ENCODE assay signal across 1 cellular context in the genomic region with DNA sequence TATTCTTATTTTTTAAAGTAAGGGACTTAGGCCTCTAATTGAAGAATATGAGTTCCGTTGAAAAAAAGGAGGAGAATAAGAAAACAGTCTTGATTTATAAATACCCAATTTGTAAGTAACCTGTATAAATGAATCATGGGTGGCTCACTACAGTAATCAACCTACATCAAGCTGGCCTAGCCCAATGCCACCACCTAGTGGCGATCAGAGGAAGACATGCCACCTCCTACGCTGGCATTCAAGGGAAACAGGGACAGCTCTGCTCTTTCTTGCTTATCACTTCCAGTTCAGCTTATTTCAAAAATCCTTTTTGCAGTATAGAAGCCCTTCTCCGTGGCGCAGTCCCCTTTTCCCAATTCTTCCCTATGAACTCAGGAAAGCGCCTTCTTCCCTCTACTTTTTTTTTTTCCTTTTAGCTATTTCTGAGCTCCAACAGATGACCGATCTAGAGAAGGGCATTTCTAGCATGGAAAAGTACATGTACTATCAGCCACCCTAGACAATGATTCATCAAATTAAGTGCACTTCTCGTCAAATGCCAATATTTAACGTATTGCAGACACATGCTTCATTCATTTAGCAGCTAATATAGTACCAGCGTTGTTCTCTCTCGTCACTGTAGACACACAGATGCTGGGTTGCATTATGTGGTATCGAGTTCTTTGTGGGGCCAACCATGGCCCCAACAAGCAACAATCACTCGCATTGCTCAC.
TF ChIP-seq lines count a peak whose summit lies in the region.

No MANE protein-coding gene starts in this region.

TF ChIP-seq in GM23338, 12 proteins besides CTCF, POLR2A, EP300 and RAD21 (continued from another document):
- TF ChIP-seq, protein P1, sequence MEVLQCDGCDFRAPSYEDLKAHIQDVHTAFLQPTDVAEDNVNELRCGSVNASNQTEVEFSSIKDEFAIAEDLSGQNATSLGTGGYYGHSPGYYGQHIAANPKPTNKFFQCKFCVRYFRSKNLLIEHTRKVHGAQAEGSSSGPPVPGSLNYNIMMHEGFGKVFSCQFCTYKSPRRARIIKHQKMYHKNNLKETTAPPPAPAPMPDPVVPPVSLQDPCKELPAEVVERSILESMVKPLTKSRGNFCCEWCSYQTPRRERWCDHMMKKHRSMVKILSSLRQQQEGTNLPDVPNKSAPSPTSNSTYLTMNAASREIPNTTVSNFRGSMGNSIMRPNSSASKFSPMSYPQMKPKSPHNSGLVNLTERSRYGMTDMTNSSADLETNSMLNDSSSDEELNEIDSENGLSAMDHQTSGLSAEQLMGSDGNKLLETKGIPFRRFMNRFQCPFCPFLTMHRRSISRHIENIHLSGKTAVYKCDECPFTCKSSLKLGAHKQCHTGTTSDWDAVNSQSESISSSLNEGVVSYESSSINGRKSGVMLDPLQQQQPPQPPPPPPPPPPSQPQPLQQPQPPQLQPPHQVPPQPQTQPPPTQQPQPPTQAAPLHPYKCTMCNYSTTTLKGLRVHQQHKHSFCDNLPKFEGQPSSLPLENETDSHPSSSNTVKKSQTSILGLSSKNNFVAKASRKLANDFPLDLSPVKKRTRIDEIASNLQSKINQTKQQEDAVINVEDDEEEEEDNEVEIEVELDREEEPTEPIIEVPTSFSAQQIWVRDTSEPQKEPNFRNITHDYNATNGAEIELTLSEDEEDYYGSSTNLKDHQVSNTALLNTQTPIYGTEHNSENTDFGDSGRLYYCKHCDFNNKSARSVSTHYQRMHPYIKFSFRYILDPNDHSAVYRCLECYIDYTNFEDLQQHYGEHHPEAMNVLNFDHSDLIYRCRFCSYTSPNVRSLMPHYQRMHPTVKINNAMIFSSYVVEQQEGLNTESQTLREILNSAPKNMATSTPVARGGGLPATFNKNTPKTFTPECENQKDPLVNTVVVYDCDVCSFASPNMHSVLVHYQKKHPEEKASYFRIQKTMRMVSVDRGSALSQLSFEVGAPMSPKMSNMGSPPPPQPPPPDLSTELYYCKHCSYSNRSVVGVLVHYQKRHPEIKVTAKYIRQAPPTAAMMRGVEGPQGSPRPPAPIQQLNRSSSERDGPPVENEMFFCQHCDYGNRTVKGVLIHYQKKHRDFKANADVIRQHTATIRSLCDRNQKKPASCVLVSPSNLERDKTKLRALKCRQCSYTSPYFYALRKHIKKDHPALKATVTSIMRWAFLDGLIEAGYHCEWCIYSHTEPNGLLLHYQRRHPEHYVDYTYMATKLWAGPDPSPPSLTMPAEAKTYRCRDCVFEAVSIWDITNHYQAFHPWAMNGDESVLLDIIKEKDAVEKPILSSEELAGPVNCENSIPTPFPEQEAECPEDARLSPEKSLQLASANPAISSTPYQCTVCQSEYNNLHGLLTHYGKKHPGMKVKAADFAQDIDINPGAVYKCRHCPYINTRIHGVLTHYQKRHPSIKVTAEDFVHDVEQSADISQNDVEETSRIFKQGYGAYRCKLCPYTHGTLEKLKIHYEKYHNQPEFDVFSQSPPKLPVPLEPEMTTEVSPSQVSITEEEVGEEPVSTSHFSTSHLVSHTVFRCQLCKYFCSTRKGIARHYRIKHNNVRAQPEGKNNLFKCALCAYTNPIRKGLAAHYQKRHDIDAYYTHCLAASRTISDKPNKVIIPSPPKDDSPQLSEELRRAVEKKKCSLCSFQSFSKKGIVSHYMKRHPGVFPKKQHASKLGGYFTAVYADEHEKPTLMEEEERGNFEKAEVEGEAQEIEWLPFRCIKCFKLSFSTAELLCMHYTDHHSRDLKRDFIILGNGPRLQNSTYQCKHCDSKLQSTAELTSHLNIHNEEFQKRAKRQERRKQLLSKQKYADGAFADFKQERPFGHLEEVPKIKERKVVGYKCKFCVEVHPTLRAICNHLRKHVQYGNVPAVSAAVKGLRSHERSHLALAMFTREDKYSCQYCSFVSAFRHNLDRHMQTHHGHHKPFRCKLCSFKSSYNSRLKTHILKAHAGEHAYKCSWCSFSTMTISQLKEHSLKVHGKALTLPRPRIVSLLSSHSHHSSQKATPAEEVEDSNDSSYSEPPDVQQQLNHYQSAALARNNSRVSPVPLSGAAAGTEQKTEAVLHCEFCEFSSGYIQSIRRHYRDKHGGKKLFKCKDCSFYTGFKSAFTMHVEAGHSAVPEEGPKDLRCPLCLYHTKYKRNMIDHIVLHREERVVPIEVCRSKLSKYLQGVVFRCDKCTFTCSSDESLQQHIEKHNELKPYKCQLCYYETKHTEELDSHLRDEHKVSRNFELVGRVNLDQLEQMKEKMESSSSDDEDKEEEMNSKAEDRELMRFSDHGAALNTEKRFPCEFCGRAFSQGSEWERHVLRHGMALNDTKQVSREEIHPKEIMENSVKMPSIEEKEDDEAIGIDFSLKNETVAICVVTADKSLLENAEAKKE (CRISPR knock-in tag; IDR thresholded peaks at IDR 0.05), result no peak
- TF ChIP-seq ZNF331 (CRISPR knock-in tag; IDR thresholded peaks at IDR 0.05; ENCODE audit: low read depth), result no peak
- TF ChIP-seq JUNB (IDR thresholded peaks at IDR 0.05; ENCODE audit: unreplicated experiment), result no peak
- no peak for TF ChIP-seq EZH2phosphoT487 (IDR thresholded peaks at IDR 0.05; ENCODE audit: unreplicated experiment)
